Comparison of ENCODE assay signal across 8 cellular contexts in the genomic region with DNA sequence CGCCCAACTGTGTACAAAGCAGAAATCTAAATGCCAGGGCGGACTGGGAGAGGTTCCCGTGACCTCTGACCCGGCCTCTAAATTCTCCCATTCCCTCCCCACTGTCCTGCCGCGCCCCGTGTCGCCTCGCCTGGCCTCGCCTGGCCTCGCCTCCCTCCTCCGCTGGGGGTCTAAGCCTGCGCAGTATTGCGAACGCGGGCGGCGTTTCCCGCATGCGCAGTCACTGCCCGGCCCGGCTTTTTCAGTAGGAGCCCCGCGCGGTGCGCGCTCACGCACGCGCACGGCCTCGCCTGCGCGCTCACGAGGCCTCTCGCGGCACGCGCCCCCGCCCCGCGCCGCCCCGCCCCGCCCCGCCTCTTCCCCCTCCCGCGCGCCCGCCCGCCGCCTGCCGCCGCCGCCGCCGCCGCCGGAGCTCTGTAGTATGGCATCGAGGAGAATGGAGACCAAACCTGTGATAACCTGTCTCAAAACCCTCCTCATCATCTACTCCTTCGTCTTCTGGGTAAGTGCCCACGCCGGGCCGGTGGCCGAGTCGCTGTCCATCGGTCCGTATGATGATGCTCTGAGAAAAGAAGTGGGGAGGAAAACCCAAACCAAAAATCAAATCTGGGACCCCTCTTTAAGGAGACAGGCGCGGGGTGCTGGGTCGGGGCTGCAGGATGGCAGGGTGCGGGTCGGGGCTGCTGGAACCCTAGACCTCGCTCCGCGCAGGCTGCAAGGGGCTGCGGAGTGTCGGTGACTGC.
DNase-seq lines count a peak whose midpoint lies in the region; ATAC-seq and FAIRE-seq lines count a peak whose summit lies in the region.

A gene with protein sequence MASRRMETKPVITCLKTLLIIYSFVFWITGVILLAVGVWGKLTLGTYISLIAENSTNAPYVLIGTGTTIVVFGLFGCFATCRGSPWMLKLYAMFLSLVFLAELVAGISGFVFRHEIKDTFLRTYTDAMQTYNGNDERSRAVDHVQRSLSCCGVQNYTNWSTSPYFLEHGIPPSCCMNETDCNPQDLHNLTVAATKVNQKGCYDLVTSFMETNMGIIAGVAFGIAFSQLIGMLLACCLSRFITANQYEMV (plus strand): TSS at position 417 of the 743 bp plus-strand sequence. CDS start 5 bp downstream, at position 422.

- peak; percentile 59 for FAIRE-seq in GM18507 (lab: Jason Lieb, UNC)

- peak; percentile 32 for DNase-seq in GM18507 (ENCODE audit: extremely low spot score, insufficient read length, low read depth)
- peak; percentile 48 for DNase-seq in NCI-H524 treated with DMSO at 0.1 percent for 48 hours (lab: John Stamatoyannopoulos, UW)
- peak; percentile 53 to 61 for DNase-seq in activated CD8-positive, alpha-beta memory T cell treated with anti-CD3 and anti-CD28 coated beads for 4 hours (ENCODE audit: low read depth in 2 of 2)
- DNase-seq in effector CD8-positive, alpha-beta T cell (lab: John Stamatoyannopoulos, UW): peak; percentile 73
- peak; percentile 69 for DNase-seq in medulla oblongata (ENCODE audit: extremely low spot score)
- peak; percentile 38 to 68 (median 64) for DNase-seq in stimulated activated CD4-positive, alpha-beta T cell treated with anti-CD3 and anti-CD28 coated beads, TNF-alpha, amount 100 ng/mL, for 1 hour (ENCODE audit: low read depth in 3 of 3, low spot score in 1 of 3)

- ATAC-seq in HG03432 (IDR thresholded peaks at IDR 0.05; ENCODE audit: unreplicated experiment) (peak; percentile 95), GM21423 (IDR thresholded peaks at IDR 0.05; ENCODE audit: unreplicated experiment) (no peak)
